In the genomic region with DNA sequence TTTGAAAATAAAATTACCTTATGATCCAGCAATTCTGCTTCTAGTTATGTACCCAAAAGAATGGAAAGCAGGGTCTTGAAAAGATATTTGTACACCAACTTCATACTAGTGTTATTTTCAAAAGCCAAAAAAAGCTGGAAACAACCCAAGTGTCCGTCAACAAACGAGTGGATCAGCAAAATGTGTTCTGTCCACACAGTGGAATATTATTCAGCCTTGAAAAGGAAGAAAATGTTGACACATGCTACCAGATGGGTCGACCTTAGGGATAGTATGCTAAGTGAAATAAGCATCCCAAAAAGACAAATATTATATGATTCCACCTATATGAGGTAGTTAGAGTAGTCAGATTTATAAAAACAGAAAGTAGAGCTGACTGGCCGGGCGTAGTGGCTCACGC, we compare ENCODE assay signal across 32 cellular contexts.
"Had no signal": no experiment of that assay in that cellular context is flagged by ENCODE, and none has a peak within 500 bp of the region (broad histone marks: within the 10 kb centered on the region; RNA-seq: fewer than 3 reads in every experiment).

No MANE protein-coding gene starts in this region.

- H3K27me3 ChIP-seq: adrenal gland, ascending aorta, brain microvascular endothelial cell, breast epithelium, cardiac muscle cell had no signal

- ATAC-seq: activated naive CD4-positive, alpha-beta T cell treated with anti-CD3 and anti-CD28 coated beads, Interleukin-2, amount 50 U/mL, for 72 hours; activated naive CD8-positive, alpha-beta T cell treated with anti-CD3 and anti-CD28 coated beads, Interleukin-2, amount 50 U/mL, for 24 hours; activated T-cell treated with anti-CD3 and anti-CD28 coated beads, Interleukin-2, amount 50 U/mL, for 4 hours; activated T-cell treated with anti-CD3 and anti-CD28 coated beads, Interleukin-2, amount 50 U/mL, for 72 hours; activated T-helper 17 cell treated with anti-CD3 and anti-CD28 coated beads, Interleukin-2, amount 50 U/mL, for 72 hours had no signal

- FAIRE-seq: astrocyte, bronchial epithelial cell had no signal

- H3K9me3 ChIP-seq: adrenal gland, ascending aorta, breast epithelium had no signal

- H3K4me3 ChIP-seq: adrenal gland, ascending aorta, breast epithelium, cardiac muscle cell had no signal

- H3K36me3 ChIP-seq: adrenal gland, ascending aorta, brain microvascular endothelial cell, breast epithelium, cardiac muscle cell had no signal

- H3K4me1 ChIP-seq: adrenal gland, ascending aorta, breast epithelium had no signal

- DNase-seq: activated effector memory CD4-positive, alpha-beta T cell treated with anti-CD3 and anti-CD28 coated beads, Interleukin-2, amount 50 U/mL, for 16 hours; activated effector memory CD4-positive, alpha-beta T cell treated with Interleukin-2 at 50 U/mL for 16 hours; activated gamma-delta T cell; activated gamma-delta T cell treated with Interleukin-2 at 50 U/mL for 16 hours; activated naive CD4-positive, alpha-beta T cell; activated naive CD4-positive, alpha-beta T cell treated with anti-CD3 and anti-CD28 coated beads for 36 hours; activated naive CD4-positive, alpha-beta T cell treated with anti-CD3 and anti-CD28 coated beads, Interleukin-2, amount 10 ng/mL, durations not matched to agents 7 days and 5 days; activated naive CD4-positive, alpha-beta T cell treated with anti-CD3 and anti-CD28 coated beads, Interleukin-2, amount 50 U/mL, for 16 hours; activated naive CD4-positive, alpha-beta T cell treated with Interleukin-2 at 50 U/mL for 16 hours; activated naive CD8-positive, alpha-beta T cell treated with anti-CD3 and anti-CD28 coated beads for 36 hours; activated naive CD8-positive, alpha-beta T cell treated with anti-CD3 and anti-CD28 coated beads, Interleukin-2, amount 10 ng/mL, durations not matched to agents 7 days and 5 days; activated naive CD8-positive, alpha-beta T cell treated with anti-CD3 and anti-CD28 coated beads, Interleukin-2, amount 50 U/mL, for 24 hours; activated T-cell treated with anti-CD3 and anti-CD28 coated beads, Interleukin-2, amount 50 U/mL, for 24 hours; activated T-cell treated with anti-CD3 and anti-CD28 coated beads, Interleukin-2, amount 50 U/mL, for 4 hours; activated T-cell treated with anti-CD3 and anti-CD28 coated beads, Interleukin-2, amount 50 U/mL, for 48 hours; activated T-cell treated with anti-CD3 and anti-CD28 coated beads, Interleukin-2, amount 50 U/mL, for 72 hours; adrenal gland; amniotic stem cell; amygdala; anterior cingulate cortex; aorta; brain microvascular endothelial cell; caudate nucleus; central memory CD4-positive, alpha-beta T cell; cerebellar nuclear complex had no signal

- H3K27ac ChIP-seq: adrenal gland, ascending aorta, brain microvascular endothelial cell, breast epithelium, cardiac muscle cell had no signal
